ENCODE assay signal across 8 cellular contexts in the genomic region with DNA sequence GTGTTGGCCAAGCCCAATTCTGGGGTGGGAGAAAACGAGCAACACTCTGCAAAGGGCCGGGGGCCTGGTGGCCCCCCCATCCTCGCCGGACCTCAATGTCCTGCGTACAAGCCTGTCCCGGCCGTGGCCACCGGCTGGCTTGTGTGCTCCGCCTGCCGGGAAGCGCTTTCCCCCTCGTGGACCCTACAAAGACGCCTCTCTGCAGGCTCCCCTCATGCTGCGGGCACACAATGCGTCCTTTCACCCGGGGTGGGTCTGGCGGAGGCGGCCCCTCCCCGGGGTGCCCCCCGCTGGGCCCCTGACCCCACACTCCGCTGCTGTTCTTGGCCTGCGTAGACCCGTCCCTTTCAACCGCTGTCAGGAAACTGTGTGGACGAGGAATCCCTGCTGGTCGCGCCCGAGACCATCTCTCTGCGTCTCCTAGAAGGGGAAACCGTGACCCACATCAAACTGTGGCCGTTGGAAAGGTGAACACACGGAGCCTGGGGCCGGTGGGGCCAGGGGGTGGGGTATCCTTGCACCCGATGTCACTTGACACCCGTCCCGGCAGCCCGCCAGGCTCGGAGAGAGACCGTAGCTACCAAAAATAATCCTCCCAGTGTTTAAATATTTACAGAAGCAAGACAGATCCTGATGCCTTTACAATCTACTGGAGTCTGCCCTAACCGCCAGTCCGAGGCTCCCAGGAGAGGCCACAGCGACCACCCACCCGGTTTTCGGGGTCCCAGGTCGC. TPM values are rescaled to one million over a fixed set of nuclear protein-coding genes. Genes with fewer than 3 reads are reported as not detected.
A peak's percentile ranks its signal among the peaks of the same experiment; 100 is the strongest.
DNase-seq lines count a peak whose midpoint lies in the region; ATAC-seq, FAIRE-seq and TF ChIP-seq lines count a peak whose summit lies in the region.

No MANE protein-coding gene starts in this region.

- 21 to 38% methylated on average over 19 to 37 of the region's 45 CpGs for WGBS in upper lobe of left lung, 2 donors

- H3K4me3 ChIP-seq in BLaER1 treated with 17β-estradiol and CSF1 and Interleukin-3, amounts not matched to agents 10 nM and 100 nM = peak overlapping the region; percentile 48 to 70 (median 60)
- H3K4me3 ChIP-seq in Loucy (ENCODE audit: low read length, poor library complexity, severe bottlenecking) (peak overlapping the region; percentile 86), adipocyte (ENCODE audit: low read length) (peak overlapping the region; percentile 29), kidney (ENCODE audit: low read length in 2 of 2) (peak overlapping the region; percentile 23 to 35), upper lobe of left lung (peak overlapping the region in 3 of 4 donors; percentile 33 to 47 (median 36))

- no peak for TF ChIP-seq EP300 in upper lobe of left lung (IDR thresholded peaks at IDR 0.05)

- H3F3A ChIP-seq in Loucy (ENCODE audit: low read depth) = peaks cover 13% of the 10 kb centered on the region

- H3K27ac ChIP-seq in BLaER1 treated with 17β-estradiol and CSF1 and Interleukin-3, amounts not matched to agents 10 nM and 100 nM = peak overlapping the region in 10 of 11 experiments; percentile 63 to 98 (median 94); a peak in 19 of 22 replicates
- peak overlapping the region in 1 of 2 donors; percentile 7 for H3K27ac ChIP-seq in kidney (ENCODE audit: low read depth in 2 of 2, low read length in 2 of 2)
- H3K27ac ChIP-seq in upper lobe of left lung = peak overlapping the region in 2 of 4 donors; percentile 2 to 52

- H3K36me3 ChIP-seq in BLaER1 treated with 17β-estradiol and CSF1 and Interleukin-3, amounts not matched to agents 10 nM and 100 nM = no peaks in the 10 kb centered on the region
- H3K36me3 ChIP-seq in Loucy (ENCODE audit: insufficient read depth, low read length) (no peaks in the 10 kb centered on the region), adipocyte (ENCODE audit: control insufficient read depth, insufficient read depth, low read length, severe bottlenecking) (no peaks in the 10 kb centered on the region), kidney (ENCODE audit: control insufficient read depth in 1 of 2, insufficient read depth in 2 of 2, low read length in 2 of 2) (no peaks in the 10 kb centered on the region), upper lobe of left lung (no peaks in the 10 kb centered on the region)

- H3K27me3 ChIP-seq in BLaER1 treated with 17β-estradiol and CSF1 and Interleukin-3, amounts not matched to agents 10 nM and 100 nM = peaks cover 0 to 36% (median 17%) of the 10 kb centered on the region in 11 experiments; a peak in 14 of 22 replicates
- H3K27me3 ChIP-seq in Loucy (ENCODE audit: insufficient read depth, low read length, poor library complexity, severe bottlenecking) = no peaks in the 10 kb centered on the region
- H3K27me3 ChIP-seq in adipocyte (replicated peaks; ENCODE audit: control insufficient read depth, insufficient read depth, low read length) = no peaks in the 10 kb centered on the region
- no peaks in the 10 kb centered on the region for H3K27me3 ChIP-seq in upper lobe of left lung

- H3K4me1 ChIP-seq in BLaER1 treated with 17β-estradiol and CSF1 and Interleukin-3, amounts not matched to agents 10 nM and 100 nM = peaks cover 68 to 97% (median 90%) of the 10 kb centered on the region in 10 experiments
- H3K4me1 ChIP-seq in Loucy (ENCODE audit: insufficient read depth, low read length, poor library complexity, severe bottlenecking) (peaks cover 44% of the 10 kb centered on the region), adipocyte (ENCODE audit: control insufficient read depth, insufficient read depth, low read length) (peaks cover 60% of the 10 kb centered on the region), kidney (ENCODE audit: control insufficient read depth in 1 of 2, insufficient read depth in 1 of 2, low read depth in 1 of 2, low read length in 2 of 2) (peaks cover 39 to 40% of the 10 kb centered on the region in 2 donors), upper lobe of left lung (peaks cover 33 to 60% (median 38%) of the 10 kb centered on the region in 4 donors)

- H3K9me2 ChIP-seq in Loucy (replicated peaks; ENCODE audit: low read depth, low read length) = no peaks in the 10 kb centered on the region

- 0 out of 2 replicates have a peak, but pooled peaks have one; percentile 4 for TF ChIP-seq CTCF in Loucy (conservative IDR thresholded peaks at IDR 0.05; ENCODE audit: low read length)
- no peak for TF ChIP-seq CTCF in kidney (IDR thresholded peaks at IDR 0.05; ENCODE audit: borderline replicate concordance, extremely low read depth, insufficient read depth)
- TF ChIP-seq CTCF in upper lobe of left lung (IDR thresholded peaks at IDR 0.05) = peak in 1 of 6 experiments; percentile 7

- FAIRE-seq in kidney (lab: Jason Lieb, UNC) = no peak

- no peaks in the 10 kb centered on the region; the same call in 1 of the 2 replicates for H3K79me2 ChIP-seq in Loucy (ENCODE audit: insufficient read depth, low read length)

- no peak for TF ChIP-seq POLR2A in upper lobe of left lung (IDR thresholded peaks at IDR 0.05)

- H2AFZ ChIP-seq in Loucy (ENCODE audit: low read length) = peak overlapping the region; percentile 69

- DNase-seq in adipocyte (ENCODE audit: low read depth) (peak; percentile 34), kidney (no peak), upper lobe of left lung (peak in 1 of 2 donors; percentile 87)

- H3K9ac ChIP-seq in BLaER1 treated with 17β-estradiol and CSF1 and Interleukin-3, amounts not matched to agents 10 nM and 100 nM = peak overlapping the region; percentile 44 to 85 (median 79); a peak in 21 of 22 replicates
- peak overlapping the region; percentile 85 for H3K9ac ChIP-seq in Loucy (ENCODE audit: low read depth, low read length, poor library complexity, severe bottlenecking)
- H3K9ac ChIP-seq in adipocyte (ENCODE audit: low read length) = peak overlapping the region; percentile 50
- H3K9ac ChIP-seq in kidney (ENCODE audit: low read length in 2 of 2) = peak overlapping the region in 1 of 2 donors; percentile 35

- ATAC-seq in upper lobe of left lung (ENCODE audit: low FRiP score in 2 of 2) (peak; percentile 5 to 9), GM21825 (IDR thresholded peaks at IDR 0.05; ENCODE audit: unreplicated experiment) (no peak), HG03342 (IDR thresholded peaks at IDR 0.05; ENCODE audit: unreplicated experiment) (no peak), HG03175 (IDR thresholded peaks at IDR 0.05; ENCODE audit: unreplicated experiment) (no peak)

- H4K20me1 ChIP-seq in BLaER1 treated with 17β-estradiol and CSF1 and Interleukin-3, amounts not matched to agents 10 nM and 100 nM = peaks cover 0 to 31% (median 13%) of the 10 kb centered on the region in 11 experiments; a peak in 14 of 22 replicates
- no peaks in the 10 kb centered on the region for H4K20me1 ChIP-seq in Loucy (ENCODE audit: insufficient read depth, low read length, poor library complexity, severe bottlenecking)

- H3K4me2 ChIP-seq in BLaER1 treated with 17β-estradiol and CSF1 and Interleukin-3, amounts not matched to agents 10 nM and 100 nM = peak overlapping the region; percentile 82 to 100 (median 99)
- H3K4me2 ChIP-seq in Loucy (ENCODE audit: low read depth, low read length, poor library complexity, severe bottlenecking) = peak overlapping the region; percentile 88

- H3K9me3 ChIP-seq in BLaER1 treated with 17β-estradiol and CSF1 and Interleukin-3, amounts not matched to agents 10 nM and 100 nM (replicated peaks in 1 of 11) = no peaks in the 10 kb centered on the region
- H3K9me3 ChIP-seq in Loucy (ENCODE audit: insufficient read depth, low read depth, low read length) = no peaks in the 10 kb centered on the region
- H3K9me3 ChIP-seq in adipocyte (ENCODE audit: control insufficient read depth, low read length) = no peaks in the 10 kb centered on the region
- H3K9me3 ChIP-seq in kidney (ENCODE audit: control insufficient read depth in 1 of 2, low read length in 2 of 2) = no peaks in the 10 kb centered on the region
- no peaks in the 10 kb centered on the region for H3K9me3 ChIP-seq in upper lobe of left lung

- intact Hi-C loops in kidney (cut with DNase I) = no loop called here

RNA-seq across cellular contexts. Expression of a gene that starts 43.6 kb away (rescaled TPM):
- total RNA-seq in kidney (68.0 TPM), upper lobe of left lung (10 to 100 TPM; 15.6 to 60.8 (median 24.1) TPM)
- 9.1 TPM for polyA plus RNA-seq in kidney (ENCODE audit: insufficient read depth, low read depth, low replicate concordance)

RNA-seq across cellular contexts. Expression of a gene that starts 44.4 kb away (rescaled TPM):
- total RNA-seq in kidney (22.6 TPM), upper lobe of left lung (10 to 100 TPM in 5 of 6 donors, 1 to 10 TPM in 1; 4.1 to 96.4 (median 24.2) TPM)
- 5.1 TPM for polyA plus RNA-seq in kidney (ENCODE audit: insufficient read depth, low read depth, low replicate concordance)

Comparison
In these comparisons a context has a peak if more than half of its experiments do, and no peak if none do; other contexts are left out.
1. H3K4me3 ChIP-seq: peak in every context shown above with its lines; median percentile 86 in Loucy; 60 in BLaER1 treated with 17β-estradiol and CSF1 and Interleukin-3, amounts not matched to agents 10 nM and 100 nM; 36 in upper lobe of left lung; 29 in adipocyte; 29 in kidney.
2. ATAC-seq: peak in upper lobe of left lung (2 of 2); none in GM21825 (single experiment), HG03342 (single experiment) and HG03175 (single experiment).